ENCODE assay signal across 11 cellular contexts in the genomic region with DNA sequence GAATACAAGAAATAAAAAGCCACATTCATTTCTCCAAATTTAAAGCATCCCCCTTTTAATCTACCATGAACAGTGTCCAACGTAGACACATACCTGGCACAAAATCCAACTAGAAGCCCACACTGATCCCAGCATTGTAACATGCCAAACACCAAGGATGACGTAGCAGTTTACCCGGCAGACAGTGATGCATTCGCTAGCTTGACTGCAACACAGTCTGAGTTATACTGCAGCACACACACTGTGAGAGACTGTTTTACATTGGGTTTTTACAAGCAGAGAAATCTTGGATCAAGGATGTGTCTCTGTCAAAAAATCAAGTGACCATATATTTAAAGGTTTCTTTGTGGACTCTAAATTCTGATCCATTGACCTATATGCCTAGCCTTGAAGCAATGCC.
DNase-seq lines count a peak whose midpoint lies in the region; ATAC-seq and TF ChIP-seq lines count a peak whose summit lies in the region.
"Had no signal": no experiment of that assay in that cellular context is flagged by ENCODE, and none has a peak within 500 bp of the region (broad histone marks: within the 10 kb centered on the region; RNA-seq: fewer than 3 reads in every experiment).

No MANE protein-coding gene starts in this region.

- H3K4me3 Mint-ChIP-seq in osteocyte (ENCODE audit: unreplicated experiment): no peak overlapping the region

- peak; percentile 31 for ATAC-seq in gastroesophageal sphincter
- no peak for ATAC-seq in HG02885 (IDR thresholded peaks at IDR 0.05; ENCODE audit: poor library complexity, unreplicated experiment)

- H3K27ac Mint-ChIP-seq in osteocyte (ENCODE audit: unreplicated experiment): peak overlapping the region; percentile 24

- H3K9me3 ChIP-seq in adrenal gland (replicated peaks in 1 of 3) (no peaks in the 10 kb centered on the region), gastroesophageal sphincter (no peaks in the 10 kb centered on the region)
- H3K9me3 ChIP-seq: neutrophil had no signal

- DNase-seq in HEK293T (ENCODE audit: extremely low spot score): peak; percentile 27
- DNase-seq in adrenal gland: peak in 5 of 7 donors; percentile 16 to 63 (median 46)
- DNase-seq in osteocyte (ENCODE audit: extremely low spot score, unreplicated experiment): no peak
- no peak for DNase-seq in NOMO-1 (lab: John Stamatoyannopoulos, UW; ENCODE audit: unreplicated experiment in 2 of 2)
- DNase-seq in NK-92 treated with Interleukin-12 subunit alpha and Interleukin-12 subunit beta, amount 100 ng/mL, for 24 hours (lab: John Stamatoyannopoulos, UW): no peak
- no peak for DNase-seq in activated CD4-positive, alpha-beta T cell treated with anti-CD3 and anti-CD28 coated beads for 1 hour
- DNase-seq: H7, NCI-H2171 treated with DMSO at 0.1 percent for 48 hours had no signal

- H3K36me3 ChIP-seq in adrenal gland (replicated peaks in 1 of 2): no peaks in the 10 kb centered on the region
- H3K36me3 ChIP-seq in gastroesophageal sphincter: peaks cover 0 to 13% of the 10 kb centered on the region in 2 donors
- H3K36me3 ChIP-seq: neutrophil had no signal

- POLR2A ChIA-PET in HEK293T (lab: Yijun Ruan, JAX): interaction anchor here (0.7 kb wide), 1 partner anchor 57 kb away, joined by 4 read pairs; no protein-coding TSS in a partner anchor

- H3K27me3 ChIP-seq in adrenal gland: no peaks in the 10 kb centered on the region
- no peaks in the 10 kb centered on the region for H3K27me3 ChIP-seq in gastroesophageal sphincter
- H3K27me3 ChIP-seq: neutrophil had no signal

- WGBS in adrenal gland, 4 donors: 38 to 61% (median 49%) methylated on average over 4 of the region's 4 CpGs
- WGBS in gastroesophageal sphincter (ENCODE audit: low coverage in 1 of 2), 2 donors: 50 to 53% methylated on average over 4 of the region's 4 CpGs

- peaks cover 21 to 35% of the 10 kb centered on the region in 2 donors for H3K4me1 ChIP-seq in adrenal gland (replicated peaks in 1 of 2)
- peaks cover 0 to 31% (median 0%) of the 10 kb centered on the region in 3 donors for H3K4me1 ChIP-seq in gastroesophageal sphincter

- intact Hi-C loops in adrenal gland (cut with DNase I): no loop called here

- no peak overlapping the region for H3K4me3 ChIP-seq in adrenal gland
- H3K4me3 ChIP-seq in gastroesophageal sphincter: no peak overlapping the region

- no peaks in the 10 kb centered on the region for H3K27me3 Mint-ChIP-seq in osteocyte (ENCODE audit: unreplicated experiment)

- no peak for TF ChIP-seq EP300 in gastroesophageal sphincter (IDR thresholded peaks at IDR 0.05)

- H3K36me3 Mint-ChIP-seq in osteocyte (ENCODE audit: unreplicated experiment): peaks cover 3% of the 10 kb centered on the region

- peak overlapping the region in 3 of 5 donors; percentile 35 to 67 (median 55) for H3K27ac ChIP-seq in adrenal gland
- H3K27ac ChIP-seq in gastroesophageal sphincter: no peak overlapping the region
- H3K27ac ChIP-seq: neutrophil had no signal

- H3K9me3 Mint-ChIP-seq in osteocyte (ENCODE audit: unreplicated experiment): no peaks in the 10 kb centered on the region

- no peak for TF ChIP-seq CTCF in adrenal gland (IDR thresholded peaks at IDR 0.05)
- TF ChIP-seq CTCF in gastroesophageal sphincter (IDR thresholded peaks at IDR 0.05): no peak
- no peak for TF ChIP-seq CTCF in osteocyte (IDR thresholded peaks at IDR 0.05)

- peaks cover 28% of the 10 kb centered on the region for H3K4me1 Mint-ChIP-seq in osteocyte (ENCODE audit: unreplicated experiment)

- CTCF ChIA-PET in HEK293T (lab: Yijun Ruan, JAX): interaction anchor here (1.3 kb wide), 1 partner anchor 72 kb away, joined by 6 read pairs; no protein-coding TSS in a partner anchor

- TF ChIP-seq POLR2A in adrenal gland (IDR thresholded peaks at IDR 0.05): no peak
- TF ChIP-seq POLR2A in gastroesophageal sphincter (IDR thresholded peaks at IDR 0.05): no peak

TF ChIP-seq in HEK293T, 16 proteins besides CTCF, POLR2A, EP300 and RAD21:
- TF ChIP-seq PKNOX1 (IDR thresholded peaks at IDR 0.05) (peak; percentile 79), ZNF384 (IDR thresholded peaks at IDR 0.05) (no peak)

Comparison
In these comparisons a context has a peak if more than half of its experiments do, and no peak if none do; other contexts are left out.
1. DNase-seq: peak in HEK293T (single experiment) and adrenal gland (5 of 7); none in osteocyte (single experiment), NOMO-1 (0 of 2), NK-92 treated with Interleukin-12 subunit alpha and Interleukin-12 subunit beta, amount 100 ng/mL, for 24 hours (single experiment) and activated CD4-positive, alpha-beta T cell treated with anti-CD3 and anti-CD28 coated beads for 1 hour (single experiment).
2. H3K27ac ChIP-seq: peak in adrenal gland (3 of 5); none in gastroesophageal sphincter (0 of 4).